8 cellular contexts compared by ENCODE assay signal in the genomic region with DNA sequence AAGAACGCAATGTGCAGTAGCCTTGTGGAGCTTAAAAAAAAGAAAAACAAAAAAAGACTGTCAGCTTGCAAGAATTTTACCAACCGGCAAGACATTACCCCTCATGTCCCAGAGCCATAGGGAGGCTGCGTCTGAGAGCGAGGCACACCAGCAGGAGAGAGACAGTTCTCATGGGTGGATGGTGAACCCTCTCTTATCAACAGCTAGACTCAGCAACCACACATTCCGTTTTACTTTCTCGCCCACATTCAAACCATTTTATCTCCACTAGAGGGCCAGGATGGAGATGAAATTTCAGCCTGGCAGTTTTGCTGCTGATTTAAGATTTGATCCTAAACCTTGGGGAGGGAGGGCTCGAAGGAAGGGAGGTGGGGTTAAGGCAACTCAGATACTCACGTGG.
A peak's percentile ranks its signal among the peaks of the same experiment; 100 is the strongest.
DNase-seq lines count a peak whose midpoint lies in the region; ATAC-seq and TF ChIP-seq lines count a peak whose summit lies in the region.

No MANE protein-coding gene starts in this region.

- H3K4me3 Mint-ChIP-seq in nephron progenitor cell = peak overlapping the region; percentile 19

- H3K27ac Mint-ChIP-seq in nephron progenitor cell = peak overlapping the region; percentile 39

- 35 to 43% methylated on average over 8 of the region's 8 CpGs for WGBS in esophagus squamous epithelium, 2 donors

- H3K36me3 ChIP-seq in WERI-Rb-1 (no peaks in the 10 kb centered on the region), esophagus squamous epithelium (peaks cover 0 to 31% (median 0%) of the 10 kb centered on the region in 3 donors)

- H3K9me3 Mint-ChIP-seq in nephron progenitor cell = no peaks in the 10 kb centered on the region

- intact Hi-C loops in esophagus squamous epithelium (cut with DNase I) = loop anchor here (10.0 kb wide), 1 partner anchor 251 kb away; a partner anchor contains a TSS

- peak; percentile 24 for DNase-seq in D341Med (ENCODE audit: low spot score)
- DNase-seq in HPDE6-E6E7 (ENCODE audit: extremely low spot score) = peak; percentile 22
- DNase-seq in WERI-Rb-1 = peak; percentile 46
- DNase-seq in esophagus squamous epithelium (lab: John Stamatoyannopoulos, UW) = no peak
- DNase-seq in nephron progenitor cell = no peak
- DNase-seq in stimulated activated CD8-positive, alpha-beta memory T cell treated with anti-CD3 and anti-CD28 coated beads, Interleukin-4, amount 100 ng/mL, for 48 hours = no peak
- no peak for DNase-seq in DMS153 (lab: John Stamatoyannopoulos, UW)

- peaks cover 62% of the 10 kb centered on the region for H3K4me1 Mint-ChIP-seq in nephron progenitor cell

- H3K4me3 ChIP-seq in WERI-Rb-1 (ENCODE audit: low read depth, low read length) (no peak overlapping the region), esophagus squamous epithelium (no peak overlapping the region)

- no peak overlapping the region for H3K27ac ChIP-seq in WERI-Rb-1
- H3K27ac ChIP-seq in esophagus squamous epithelium = peak overlapping the region in 1 of 4 donors; percentile 10

- TF ChIP-seq POLR2A in esophagus squamous epithelium (IDR thresholded peaks at IDR 0.05) = no peak

- H3K9me3 ChIP-seq in WERI-Rb-1 (ENCODE audit: severe bottlenecking) (no peaks in the 10 kb centered on the region), esophagus squamous epithelium (no peaks in the 10 kb centered on the region)

- ATAC-seq in GM21619 (IDR thresholded peaks at IDR 0.05; ENCODE audit: unreplicated experiment) = no peak

- H3K27me3 Mint-ChIP-seq in nephron progenitor cell (ENCODE audit: low read depth, poor library complexity) = no peaks in the 10 kb centered on the region

- no peaks in the 10 kb centered on the region for H3K36me3 Mint-ChIP-seq in nephron progenitor cell (ENCODE audit: low read depth)

- H3K4me1 ChIP-seq in esophagus squamous epithelium = peaks cover 5 to 47% (median 7%) of the 10 kb centered on the region in 3 donors

- TF ChIP-seq CTCF in WERI-Rb-1 (IDR thresholded peaks at IDR 0.05; ENCODE audit: low read depth, low read length) (peak; percentile 75), esophagus squamous epithelium (IDR thresholded peaks at IDR 0.05) (peak in 5 of 6 experiments; percentile 34 to 53 (median 41)), nephron progenitor cell (IDR thresholded peaks at IDR 0.05) (peak; percentile 40)

- H3K27me3 ChIP-seq in WERI-Rb-1 (ENCODE audit: insufficient read depth, low read depth, severe bottlenecking) = no peaks in the 10 kb centered on the region
- H3K27me3 ChIP-seq in esophagus squamous epithelium = no peaks in the 10 kb centered on the region

Comparison
In these comparisons a context has a peak if more than half of its experiments do, and no peak if none do; other contexts are left out.
1. DNase-seq: peak in D341Med (single experiment), HPDE6-E6E7 (single experiment) and WERI-Rb-1 (single experiment); none in esophagus squamous epithelium (single experiment), nephron progenitor cell (single experiment), stimulated activated CD8-positive, alpha-beta memory T cell treated with anti-CD3 and anti-CD28 coated beads, Interleukin-4, amount 100 ng/mL, for 48 hours (single experiment) and DMS153 (single experiment).
2. Peak in every context shown above with its lines, with median percentiles within 50 percentile points of each other: CTCF ChIP-seq.